In the genomic region with DNA sequence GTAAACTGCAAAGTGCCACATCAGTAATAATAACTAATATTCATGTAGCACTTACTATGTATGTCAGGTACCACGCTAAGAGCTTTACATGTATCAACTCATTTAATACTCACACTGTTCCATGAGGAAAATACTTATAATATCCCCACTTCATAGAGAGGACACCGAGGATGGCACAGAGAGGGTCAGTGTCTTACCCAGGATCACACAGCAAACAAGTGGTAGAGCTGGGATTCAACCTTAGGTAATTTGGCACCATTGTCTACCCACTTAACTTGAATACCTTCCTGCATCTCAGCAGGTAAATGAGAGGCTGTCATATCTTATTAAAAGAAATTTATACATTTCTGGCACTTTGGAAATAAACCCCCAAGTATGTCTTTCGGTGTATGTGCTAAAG, we compare ENCODE assay signal across 16 cellular contexts. TPM values are rescaled to one million over a fixed set of nuclear protein-coding genes. Genes with fewer than 3 reads are reported as not detected.
DNase-seq lines count a peak whose midpoint lies in the region; ATAC-seq, FAIRE-seq and TF ChIP-seq lines count a peak whose summit lies in the region.
"Had no signal": no experiment of that assay in that cellular context is flagged by ENCODE, and none has a peak within 500 bp of the region (broad histone marks: within the 10 kb centered on the region; RNA-seq: fewer than 3 reads in every experiment).

No MANE protein-coding gene starts in this region.

- H3K27me3 ChIP-seq in hepatocyte (no peaks in the 10 kb centered on the region), small intestine (ENCODE audit: control insufficient read depth in 2 of 2, insufficient read depth in 2 of 2, low read length in 2 of 2) (no peaks in the 10 kb centered on the region), thyroid gland (no peaks in the 10 kb centered on the region)
- H3K27me3 ChIP-seq: BE2C had no signal

- no peak for TF ChIP-seq CTCF in A549 (IDR thresholded peaks at IDR 0.05)
- TF ChIP-seq CTCF in hepatocyte (IDR thresholded peaks at IDR 0.05; ENCODE audit: poor library complexity): no peak
- TF ChIP-seq CTCF in thyroid gland (IDR thresholded peaks at IDR 0.05): no peak
- no peak for TF ChIP-seq CTCF in type B pancreatic cell (conservative IDR thresholded peaks at IDR 0.05)

- TF ChIP-seq RAD21 in A549 (conservative IDR thresholded peaks at IDR 0.05 in 1 of 2, IDR thresholded peaks at IDR 0.05 in 1 of 2): no peak

- WGBS in A549 (ENCODE audit: missing lambda C conversion rate): 90% methylated on average over 3 of the region's 3 CpGs
- WGBS in hepatocyte (ENCODE audit: low lambda C conversion rate, missing lambda C conversion rate): 98% methylated on average over 3 of the region's 3 CpGs
- WGBS in small intestine, 3 donors: 95 to 96% (median 96%) methylated on average over 3 of the region's 3 CpGs
- 95 to 97% methylated on average over 3 of the region's 3 CpGs for WGBS in thyroid gland, 2 donors

- no peak overlapping the region for H3K4me2 ChIP-seq in A549
- no peak overlapping the region for H3K4me2 ChIP-seq in hepatocyte

- peaks cover 79% of the 10 kb centered on the region for H3K36me3 Mint-ChIP-seq in activated T-helper 2 cell treated with anti-CD3 and anti-CD28 coated beads, Interferon-gamma antibody, Interleukin-2, Interleukin-4, amounts not matched to agents 10 μg/mL and 5 μg/mL and 100 μg/mL, durations not matched to agents 14 hours and 24 hours and 36 hours (ENCODE audit: low read depth)
- peaks cover 38% of the 10 kb centered on the region for H3K36me3 Mint-ChIP-seq in type B pancreatic cell

- TF ChIP-seq POLR2A in A549 (IDR thresholded peaks at IDR 0.05; ENCODE audit: low read length) (no peak), thyroid gland (IDR thresholded peaks at IDR 0.05) (no peak)

- intact Hi-C loops in activated T-helper 2 cell treated with anti-CD3 and anti-CD28 coated beads, Interferon-gamma antibody, Interleukin-2, Interleukin-4, amounts not matched to agents 10 μg/mL and 5 μg/mL and 100 μg/mL, durations not matched to agents 14 hours and 24 hours and 36 hours (cut with micrococcal nuclease): no loop called here
- intact Hi-C loops in thyroid gland (cut with DNase I): no loop called here

- H2AFZ ChIP-seq in hepatocyte: no peak overlapping the region
- H2AFZ ChIP-seq: GM23248 had no signal

- peak overlapping the region; percentile 12 for H3K27ac Mint-ChIP-seq in activated T-helper 2 cell treated with anti-CD3 and anti-CD28 coated beads, Interferon-gamma antibody, Interleukin-2, Interleukin-4, amounts not matched to agents 10 μg/mL and 5 μg/mL and 100 μg/mL, durations not matched to agents 14 hours and 24 hours and 36 hours
- H3K27ac Mint-ChIP-seq in type B pancreatic cell: no peak overlapping the region

- H4K20me1 ChIP-seq in hepatocyte (ENCODE audit: insufficient read depth, poor library complexity, severe bottlenecking): no peaks in the 10 kb centered on the region

- CTCF ChIA-PET in A549 (lab: Yijun Ruan, JAX) (interaction anchor here (1.3 kb wide), 1 partner anchor 10 kb away, joined by 4 read pairs; no protein-coding TSS in a partner anchor), HEK293T (lab: Yijun Ruan, JAX) (no interaction called here)

- H3K9me3 ChIP-seq in A549 (no peaks in the 10 kb centered on the region), hepatocyte (ENCODE audit: low read depth) (no peaks in the 10 kb centered on the region), small intestine (ENCODE audit: control insufficient read depth, low read depth) (no peaks in the 10 kb centered on the region), thyroid gland (no peaks in the 10 kb centered on the region)
- H3K9me3 ChIP-seq: BE2C had no signal

- TF ChIP-seq EP300 in A549 (IDR thresholded peaks at IDR 0.05): no peak

- peaks cover 57% of the 10 kb centered on the region for H3K79me2 ChIP-seq in hepatocyte

- no peaks in the 10 kb centered on the region for H3K9me3 Mint-ChIP-seq in activated T-helper 2 cell treated with anti-CD3 and anti-CD28 coated beads, Interferon-gamma antibody, Interleukin-2, Interleukin-4, amounts not matched to agents 10 μg/mL and 5 μg/mL and 100 μg/mL, durations not matched to agents 14 hours and 24 hours and 36 hours
- H3K9me3 Mint-ChIP-seq in type B pancreatic cell: no peaks in the 10 kb centered on the region
- H3K9me3 Mint-ChIP-seq: CD4-positive, alpha-beta memory T cell had no signal

- no peak overlapping the region for H3K4me3 Mint-ChIP-seq in activated T-helper 2 cell treated with anti-CD3 and anti-CD28 coated beads, Interferon-gamma antibody, Interleukin-2, Interleukin-4, amounts not matched to agents 10 μg/mL and 5 μg/mL and 100 μg/mL, durations not matched to agents 14 hours and 24 hours and 36 hours (ENCODE audit: low read depth)
- no peak overlapping the region for H3K4me3 Mint-ChIP-seq in type B pancreatic cell
- H3K4me3 Mint-ChIP-seq: CD4-positive, alpha-beta memory T cell had no signal

- H3K4me3 ChIP-seq in A549 (no peak overlapping the region), hepatocyte (no peak overlapping the region), small intestine (ENCODE audit: low read depth in 1 of 2, low read length in 2 of 2) (no peak overlapping the region), thyroid gland (replicated peaks in 1 of 3) (no peak overlapping the region)
- H3K4me3 ChIP-seq: GM12878, GM23248 had no signal

- H3K9me2 ChIP-seq in hepatocyte (replicated peaks; ENCODE audit: insufficient read depth): no peaks in the 10 kb centered on the region

- H3K27me3 Mint-ChIP-seq in activated T-helper 2 cell treated with anti-CD3 and anti-CD28 coated beads, Interferon-gamma antibody, Interleukin-2, Interleukin-4, amounts not matched to agents 10 μg/mL and 5 μg/mL and 100 μg/mL, durations not matched to agents 14 hours and 24 hours and 36 hours (ENCODE audit: low read depth): no peaks in the 10 kb centered on the region
- no peaks in the 10 kb centered on the region for H3K27me3 Mint-ChIP-seq in type B pancreatic cell
- H3K27me3 Mint-ChIP-seq: CD4-positive, alpha-beta memory T cell had no signal

- FAIRE-seq in A549 (lab: Jason Lieb, UNC): no peak
- no peak for FAIRE-seq in small intestine (lab: Jason Lieb, UNC)
- FAIRE-seq: A204.1, GM12878, H54 had no signal

- H3K27ac ChIP-seq in A549: no peak overlapping the region
- H3K27ac ChIP-seq in hepatocyte: peak overlapping the region; percentile 96
- peak overlapping the region; percentile 76 to 82 for H3K27ac ChIP-seq in small intestine (ENCODE audit: low read depth in 1 of 2, low read length in 1 of 2)
- no peak overlapping the region for H3K27ac ChIP-seq in thyroid gland
- H3K27ac ChIP-seq: C4-2B, GM23248 had no signal

- H3K36me3 ChIP-seq in hepatocyte (replicated peaks; ENCODE audit: insufficient read depth, low read depth) (peaks cover 4% of the 10 kb centered on the region), small intestine (ENCODE audit: control insufficient read depth in 2 of 2, insufficient read depth in 2 of 2, low read length in 2 of 2) (peaks cover 0 to 15% of the 10 kb centered on the region in 2 donors), thyroid gland (peaks cover 2 to 16% of the 10 kb centered on the region in 2 donors)

- no peak for DNase-seq in A549 (ENCODE audit: low read depth in 1 of 2, low spot score in 1 of 2)
- no peak for DNase-seq in activated T-helper 2 cell treated with anti-CD3 and anti-CD28 coated beads, Interferon-gamma antibody, Interleukin-2, Interleukin-4, amounts not matched to agents 10 μg/mL and 5 μg/mL and 100 μg/mL, durations not matched to agents 14 hours and 24 hours and 36 hours (ENCODE audit: low spot score)
- no peak for DNase-seq in hepatocyte (ENCODE audit: low spot score)
- DNase-seq in small intestine: no peak
- no peak for DNase-seq in HEK293T (ENCODE audit: extremely low spot score)
- DNase-seq in thyroid gland: no peak
- DNase-seq in type B pancreatic cell (ENCODE audit: extremely low spot score, unreplicated experiment): no peak
- DNase-seq: BE2C; CD4-positive, alpha-beta memory T cell; DMS79; GM23248 had no signal

- no peak for ATAC-seq in A549
- ATAC-seq: GM12878, HCT116 had no signal

- peaks cover 26% of the 10 kb centered on the region for H3K4me1 Mint-ChIP-seq in activated T-helper 2 cell treated with anti-CD3 and anti-CD28 coated beads, Interferon-gamma antibody, Interleukin-2, Interleukin-4, amounts not matched to agents 10 μg/mL and 5 μg/mL and 100 μg/mL, durations not matched to agents 14 hours and 24 hours and 36 hours (ENCODE audit: low read depth)
- H3K4me1 Mint-ChIP-seq in type B pancreatic cell (ENCODE audit: unreplicated experiment): peaks cover 6% of the 10 kb centered on the region

- H3K4me1 ChIP-seq in A549 (no peaks in the 10 kb centered on the region), hepatocyte (ENCODE audit: insufficient read depth) (peaks cover 47% of the 10 kb centered on the region), small intestine (ENCODE audit: control insufficient read depth in 2 of 2, insufficient read depth in 1 of 2, low read depth in 1 of 2, low read length in 1 of 2) (peaks cover 8 to 13% of the 10 kb centered on the region in 2 donors), thyroid gland (peaks cover 0 to 9% of the 10 kb centered on the region in 2 donors)

- POLR2A ChIA-PET in A549 (lab: Yijun Ruan, JAX): no interaction called here
- POLR2A ChIA-PET in HEK293T (lab: Yijun Ruan, JAX): no interaction called here

RNA-seq across cellular contexts. Expression of a gene that starts 8.0 kb away (rescaled TPM):
- 43.9 and 49.4 TPM in 2 replicates for polyA plus RNA-seq in A549 (2011; rRNA removed)
- polyA plus RNA-seq in A549 (2012; cell fraction: cytosol; rRNA removed): 25.3 and 34.1 TPM in 2 replicates
- 28.2 and 33.9 TPM in 2 replicates for polyA plus RNA-seq in A549 (2012; cell fraction: nucleus; rRNA removed)
- 29.2 to 30.3 TPM (median 29.6 TPM) in 3 replicates for polyA plus RNA-seq in A549 (2017; fragmentation: RNase III; extraction: RNeasy Plus Mini Kit Qiagen cat#74134 plus additional on column Dnase treatment)
- 39.4 and 40.2 TPM in 2 replicates for polyA minus RNA-seq in A549 (2011; rRNA and poly(A)+ RNA removed)
- total RNA-seq in activated T-helper 2 cell treated with anti-CD3 and anti-CD28 coated beads, Interferon-gamma antibody, Interleukin-2, Interleukin-4, amounts not matched to agents 10 μg/mL and 5 μg/mL and 100 μg/mL, durations not matched to agents 14 hours and 24 hours and 36 hours: 67.4 and 68.8 TPM in 2 replicates
- total RNA-seq in hepatocyte: 81.4 and 87.3 TPM in 2 replicates
- 39.4 and 42.0 TPM in 2 replicates for polyA plus RNA-seq in hepatocyte
- 10 to 100 TPM; 11.1 to 29.8 (median 12.1) TPM for polyA plus RNA-seq in small intestine
- total RNA-seq in thyroid gland: 10 to 100 TPM; 35.1 to 40.5 (median 38.5) TPM
- total RNA-seq in type B pancreatic cell (ENCODE audit: low replicate concordance): 48.9 and 55.8 TPM in 2 replicates

RNA-seq across cellular contexts. Expression of a gene that starts 8.2 kb away (rescaled TPM):
- polyA plus RNA-seq in A549 (2011; rRNA removed): 6.1 and 12.0 TPM in 2 replicates
- 4.3 and 6.3 TPM in 2 replicates for polyA plus RNA-seq in A549 (2012; cell fraction: cytosol; rRNA removed)
- 5.3 and 7.4 TPM in 2 replicates for polyA plus RNA-seq in A549 (2012; cell fraction: nucleus; rRNA removed)
- polyA plus RNA-seq in A549 (2017; fragmentation: RNase III; extraction: RNeasy Plus Mini Kit Qiagen cat#74134 plus additional on column Dnase treatment): 9.0 to 9.3 TPM (median 9.1 TPM) in 3 replicates
- 15.6 and 16.7 TPM in 2 replicates for polyA minus RNA-seq in A549 (2011; rRNA and poly(A)+ RNA removed)
- 125 and 126 TPM in 2 replicates for total RNA-seq in activated T-helper 2 cell treated with anti-CD3 and anti-CD28 coated beads, Interferon-gamma antibody, Interleukin-2, Interleukin-4, amounts not matched to agents 10 μg/mL and 5 μg/mL and 100 μg/mL, durations not matched to agents 14 hours and 24 hours and 36 hours
- 41.1 and 44.6 TPM in 2 replicates for total RNA-seq in hepatocyte
- 31.7 and 39.7 TPM in 2 replicates for polyA plus RNA-seq in hepatocyte
- 10 to 100 TPM in 1 of 3 donors, 1 to 10 TPM in 2; 3.2 to 10.5 (median 6.7) TPM for polyA plus RNA-seq in small intestine
- total RNA-seq in thyroid gland: 10 to 100 TPM in 1 of 4 donors, 1 to 10 TPM in 3; 6.5 to 11.7 (median 7.3) TPM
- total RNA-seq in type B pancreatic cell (ENCODE audit: low replicate concordance): 52.1 and 52.7 TPM in 2 replicates

Comparison
In these comparisons a context has a peak if more than half of its experiments do, and no peak if none do; other contexts are left out.
1. H3K27ac ChIP-seq: peak in hepatocyte (single experiment) and small intestine (2 of 2); none in A549 (0 of 2) and thyroid gland (0 of 3).